In the genomic region with DNA sequence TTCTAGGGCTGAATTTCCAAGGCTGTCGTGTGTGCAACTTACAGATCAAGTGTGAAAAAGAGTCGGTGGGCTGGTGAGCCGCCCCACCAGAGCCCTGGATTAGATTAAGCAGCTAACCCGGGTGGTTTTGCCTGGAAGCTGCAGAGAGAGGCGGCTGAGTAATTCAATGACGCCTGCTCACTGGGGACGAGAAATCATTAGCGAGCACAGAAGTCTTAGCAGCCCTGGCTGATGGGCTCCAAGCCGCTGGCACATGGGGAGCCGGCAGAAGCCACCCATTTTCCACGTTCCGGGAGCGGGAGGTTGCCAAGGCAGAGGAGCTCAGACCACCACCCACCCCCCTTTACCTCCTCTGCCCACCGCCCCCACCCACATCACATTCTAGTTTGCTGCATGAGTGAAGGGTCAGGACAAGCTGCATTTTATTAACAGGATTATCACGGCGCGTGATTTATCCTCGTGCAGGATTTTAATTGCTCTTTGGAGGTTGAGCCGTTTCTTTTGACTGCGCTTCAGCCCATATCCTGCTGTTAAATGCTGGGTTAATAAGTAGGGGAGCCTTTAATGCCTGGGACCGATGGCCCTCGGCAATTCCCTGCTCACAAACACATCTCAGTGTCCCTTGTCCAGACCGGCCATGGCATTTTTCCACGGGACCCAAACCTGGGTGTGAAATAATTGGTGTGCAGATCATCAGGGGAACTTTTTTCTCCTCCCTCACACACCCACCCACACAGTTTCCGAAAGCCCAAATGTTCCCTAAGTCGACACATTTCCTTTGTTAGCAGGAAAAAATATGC, we compare ENCODE assay signal across 22 cellular contexts. TPM values are rescaled to one million over a fixed set of nuclear protein-coding genes. Genes with fewer than 3 reads are reported as not detected.
DNase-seq lines count a peak whose midpoint lies in the region; TF ChIP-seq lines count a peak whose summit lies in the region.
"Had no signal": no experiment of that assay in that cellular context is flagged by ENCODE, and none has a peak within 500 bp of the region (broad histone marks: within the 10 kb centered on the region; RNA-seq: fewer than 3 reads in every experiment).

No MANE protein-coding gene starts in this region.

- intact Hi-C loops in A673 (cut with micrococcal nuclease; ENCODE audit: unreplicated experiment) (no loop called here), lower leg skin (cut with DNase I; ENCODE audit: low total_unique reads) (no loop called here), uterus (cut with DNase I; ENCODE audit: low total_unique reads) (no loop called here)
- intact Hi-C loops in activated T-helper 2 cell treated with anti-CD3 and anti-CD28 coated beads, Interferon-gamma antibody, Interleukin-2, Interleukin-4, amounts not matched to agents 10 μg/mL and 5 μg/mL and 100 μg/mL, durations not matched to agents 14 hours and 24 hours and 36 hours (cut with micrococcal nuclease): no loop called here

- H3K9me3 ChIP-seq in A673 (ENCODE audit: low read depth, low read length, poor library complexity, severe bottlenecking): no peaks in the 10 kb centered on the region
- H3K9me3 ChIP-seq in uterus: no peaks in the 10 kb centered on the region
- H3K9me3 ChIP-seq: heart left ventricle, left lung, mucosa of descending colon, testis had no signal

- H3K36me3 Mint-ChIP-seq in activated T-helper 2 cell treated with anti-CD3 and anti-CD28 coated beads, Interferon-gamma antibody, Interleukin-2, Interleukin-4, amounts not matched to agents 10 μg/mL and 5 μg/mL and 100 μg/mL, durations not matched to agents 14 hours and 24 hours and 36 hours (ENCODE audit: low read depth): peaks cover 43% of the 10 kb centered on the region

- H3K4me3 ChIP-seq in A673 (ENCODE audit: low read depth, low read length, poor library complexity, severe bottlenecking) (no peak overlapping the region), lower leg skin (ENCODE audit: low read depth, poor library complexity, severe bottlenecking) (no peak overlapping the region), uterus (no peak overlapping the region)
- H3K4me3 ChIP-seq: heart left ventricle, left lung, mucosa of descending colon, SK-N-MC, smooth muscle cell, testis had no signal

- no peaks in the 10 kb centered on the region for H3K9me3 Mint-ChIP-seq in activated T-helper 2 cell treated with anti-CD3 and anti-CD28 coated beads, Interferon-gamma antibody, Interleukin-2, Interleukin-4, amounts not matched to agents 10 μg/mL and 5 μg/mL and 100 μg/mL, durations not matched to agents 14 hours and 24 hours and 36 hours
- H3K9me3 Mint-ChIP-seq: dendritic cell treated with granulocyte-macrophage colony-stimulating factor and Interleukin-4, amounts not matched to agents 40 ng/mL and 50 ng/mL, for 4 days; stimulated activated memory B cell treated with anti-CD40 and anti-IgM and Interleukin-4, amounts not matched to agents 10 μg/mL and 1 μg/mL and 100 μg/mL, for 72 hours had no signal

- H3K4me1 ChIP-seq in A673 (ENCODE audit: insufficient read depth, low read length, poor library complexity, severe bottlenecking): peaks cover 34% of the 10 kb centered on the region
- H3K4me1 ChIP-seq in uterus: no peaks in the 10 kb centered on the region

- POLR2A ChIA-PET in A673 (lab: Charles Lee; ENCODE audit: low non-redundant PET): no interaction called here

- H3K4me3 Mint-ChIP-seq in activated T-helper 2 cell treated with anti-CD3 and anti-CD28 coated beads, Interferon-gamma antibody, Interleukin-2, Interleukin-4, amounts not matched to agents 10 μg/mL and 5 μg/mL and 100 μg/mL, durations not matched to agents 14 hours and 24 hours and 36 hours (ENCODE audit: low read depth): no peak overlapping the region
- H3K4me3 Mint-ChIP-seq: dendritic cell treated with granulocyte-macrophage colony-stimulating factor and Interleukin-4, amounts not matched to agents 40 ng/mL and 50 ng/mL, for 4 days; stimulated activated memory B cell treated with anti-CD40 and anti-IgM and Interleukin-4, amounts not matched to agents 10 μg/mL and 1 μg/mL and 100 μg/mL, for 72 hours had no signal

- H3K27me3 Mint-ChIP-seq in activated T-helper 2 cell treated with anti-CD3 and anti-CD28 coated beads, Interferon-gamma antibody, Interleukin-2, Interleukin-4, amounts not matched to agents 10 μg/mL and 5 μg/mL and 100 μg/mL, durations not matched to agents 14 hours and 24 hours and 36 hours (ENCODE audit: low read depth): no peaks in the 10 kb centered on the region
- H3K27me3 Mint-ChIP-seq: stimulated activated memory B cell treated with anti-CD40 and anti-IgM and Interleukin-4, amounts not matched to agents 10 μg/mL and 1 μg/mL and 100 μg/mL, for 72 hours had no signal

- H3K4me1 Mint-ChIP-seq in activated T-helper 2 cell treated with anti-CD3 and anti-CD28 coated beads, Interferon-gamma antibody, Interleukin-2, Interleukin-4, amounts not matched to agents 10 μg/mL and 5 μg/mL and 100 μg/mL, durations not matched to agents 14 hours and 24 hours and 36 hours (ENCODE audit: low read depth): peaks cover 29% of the 10 kb centered on the region

- BruUV-seq in A673 (replicated peaks; lab: Mats Ljungman, UMichigan): no TSS peak

- TF ChIP-seq CTCF in A673 (conservative IDR thresholded peaks at IDR 0.05; ENCODE audit: low read depth, low read length): no peak
- no peak for TF ChIP-seq CTCF in lower leg skin (IDR thresholded peaks at IDR 0.05)
- TF ChIP-seq CTCF in uterus (IDR thresholded peaks at IDR 0.05): no peak

- 67 to 68% methylated on average over 22 to 26 of the region's 26 CpGs for WGBS in lower leg skin, 2 donors

- TF ChIP-seq POLR2A in lower leg skin (IDR thresholded peaks at IDR 0.05): no peak
- no peak for TF ChIP-seq POLR2A in uterus (IDR thresholded peaks at IDR 0.05)

- peak overlapping the region; percentile 69 for H3K27ac Mint-ChIP-seq in activated T-helper 2 cell treated with anti-CD3 and anti-CD28 coated beads, Interferon-gamma antibody, Interleukin-2, Interleukin-4, amounts not matched to agents 10 μg/mL and 5 μg/mL and 100 μg/mL, durations not matched to agents 14 hours and 24 hours and 36 hours
- H3K27ac Mint-ChIP-seq: dendritic cell treated with granulocyte-macrophage colony-stimulating factor and Interleukin-4, amounts not matched to agents 40 ng/mL and 50 ng/mL, for 4 days; stimulated activated memory B cell treated with anti-CD40 and anti-IgM and Interleukin-4, amounts not matched to agents 10 μg/mL and 1 μg/mL and 100 μg/mL, for 72 hours had no signal

- H3K27me3 ChIP-seq in A673 (replicated peaks; ENCODE audit: insufficient read depth, low read depth, low read length, poor library complexity): no peaks in the 10 kb centered on the region
- no peaks in the 10 kb centered on the region for H3K27me3 ChIP-seq in uterus
- H3K27me3 ChIP-seq: testis had no signal

- H3K36me3 ChIP-seq in A673 (ENCODE audit: insufficient read depth, low read length, poor library complexity, severe bottlenecking): peaks cover 16% of the 10 kb centered on the region
- H3K36me3 ChIP-seq in uterus: no peaks in the 10 kb centered on the region

- DNase-seq in A673 (ENCODE audit: low spot score) (peak; percentile 50), D341Med (ENCODE audit: low spot score) (peak; percentile 58), left kidney (ENCODE audit: low read depth, low spot score) (peak; percentile 68), hippocampal formation (lab: John Stamatoyannopoulos, UW) (no peak), lower leg skin (ENCODE audit: low spot score in 2 of 2) (no peak), uterus (no peak), OCI-M1 (lab: John Stamatoyannopoulos, UW) (no peak)
- DNase-seq in activated T-helper 2 cell treated with anti-CD3 and anti-CD28 coated beads, Interferon-gamma antibody, Interleukin-2, Interleukin-4, amounts not matched to agents 10 μg/mL and 5 μg/mL and 100 μg/mL, durations not matched to agents 14 hours and 24 hours and 36 hours (ENCODE audit: low spot score): no peak
- DNase-seq: activated CD4-positive, alpha-beta T cell treated with anti-CD3 and anti-CD28 coated beads, Interleukin-2, amount 50 U/mL, for 4 hours; DND-41; left lung; mucosa of descending colon; NCI-H1417 treated with DMSO at 0.1 percent for 48 hours; NCI-H69; T-helper 2 cell; testis had no signal

- CTCF ChIA-PET in A673 (lab: Charles Lee): interaction anchor here (0.9 kb wide), 1 partner anchor 73 kb away, joined by 5 read pairs; no protein-coding TSS in a partner anchor

- H3K27ac ChIP-seq in A673 (ENCODE audit: low read depth, low read length, poor library complexity, severe bottlenecking): no peak overlapping the region
- H3K27ac ChIP-seq in uterus: no peak overlapping the region
- H3K27ac ChIP-seq: heart left ventricle, left lung, RWPE1, SK-N-MC, testis had no signal

RNA-seq across cellular contexts. Expression of gene BCOR, which starts 19.1 kb away (rescaled TPM):
- 58.8 and 59.0 TPM in 2 replicates for total RNA-seq in A673 (2021)
- 74.6 and 82.2 TPM in 2 replicates for total RNA-seq in activated T-helper 2 cell treated with anti-CD3 and anti-CD28 coated beads, Interferon-gamma antibody, Interleukin-2, Interleukin-4, amounts not matched to agents 10 μg/mL and 5 μg/mL and 100 μg/mL, durations not matched to agents 14 hours and 24 hours and 36 hours
- total RNA-seq in lower leg skin: 10 to 100 TPM; 23.8 to 37.5 (median 31.1) TPM
- total RNA-seq in uterus: 10 to 100 TPM in 3 of 4 donors, 1 to 10 TPM in 1; 10.0 to 42.4 (median 26.4) TPM

Comparison
In these comparisons a context has a peak if more than half of its experiments do, and no peak if none do; other contexts are left out.
1. DNase-seq: peak in A673 (single experiment), D341Med (single experiment) and left kidney (single experiment); none in activated T-helper 2 cell treated with anti-CD3 and anti-CD28 coated beads, Interferon-gamma antibody, Interleukin-2, Interleukin-4, amounts not matched to agents 10 μg/mL and 5 μg/mL and 100 μg/mL, durations not matched to agents 14 hours and 24 hours and 36 hours (single experiment), hippocampal formation (0 of 2), lower leg skin (0 of 2), uterus (0 of 2) and OCI-M1 (single experiment).